ENCODE assay signal across 26 cellular contexts in genomic region chr2:64880193-64880951, GRCh38.
"Had no signal": no experiment of that assay in that cellular context is flagged by ENCODE, and none has a peak within 500 bp of the region (broad histone marks: within the 10 kb centered on the region; RNA-seq: fewer than 3 reads in every experiment).

No MANE protein-coding gene starts in this region.

- H3K36me3 Mint-ChIP-seq: activated CD4-positive, alpha-beta memory T cell treated with anti-CD3 and anti-CD28 coated beads for 36 hours; activated CD8-positive, alpha-beta memory T cell treated with anti-CD3 and anti-CD28 coated beads, Interleukin-2, amount 10 ng/mL, durations not matched to agents 7 days and 5 days; activated naive CD8-positive, alpha-beta T cell treated with anti-CD3 and anti-CD28 coated beads for 36 hours had no signal

- H3K4me3 Mint-ChIP-seq: activated CD4-positive, alpha-beta memory T cell treated with anti-CD3 and anti-CD28 coated beads for 36 hours; activated CD4-positive, alpha-beta T cell treated with anti-CD3 and anti-CD28 coated beads for 36 hours; activated CD8-positive, alpha-beta memory T cell treated with anti-CD3 and anti-CD28 coated beads, Interleukin-2, amount 10 ng/mL, durations not matched to agents 7 days and 5 days; activated naive CD8-positive, alpha-beta T cell treated with anti-CD3 and anti-CD28 coated beads for 36 hours; activated T-helper 17 cell treated with anti-CD3 and anti-CD28 coated beads, Interleukin-2, amount 50 U/mL, for 72 hours; effector memory CD8-positive, alpha-beta T cell; stimulated activated naive B cell treated with anti-CD40 and anti-IgM and Interleukin-4, amounts not matched to agents 10 μg/mL and 1 μg/mL and 100 μg/mL, for 72 hours; T-helper 2 cell treated with Interferon-gamma antibody and Interleukin-4, amounts not matched to agents 5 μg/mL and 100 μg/mL, for 36 hours had no signal

- H3K79me2 ChIP-seq: parathyroid adenoma had no signal

- DNase-seq: activated CD4-positive, alpha-beta memory T cell treated with anti-CD3 and anti-CD28 coated beads for 36 hours; activated CD4-positive, alpha-beta T cell treated with anti-CD3 and anti-CD28 coated beads for 36 hours; activated naive CD4-positive, alpha-beta T cell; activated naive CD8-positive, alpha-beta T cell treated with anti-CD3 and anti-CD28 coated beads for 36 hours; activated T-cell treated with anti-CD3 and anti-CD28 coated beads, Interleukin-2, amount 50 U/mL, for 1 hour; amygdala; effector memory CD8-positive, alpha-beta T cell; foreskin fibroblast; glutamatergic neuron; hippocampal formation; left ventricle myocardium inferior; mammary epithelial cell; mucosa of descending colon; naive B cell; sigmoid colon; spleen; stimulated activated naive B cell treated with anti-CD40 and anti-IgM and Interleukin-4, amounts not matched to agents 10 μg/mL and 1 μg/mL and 100 μg/mL, for 72 hours; SW 1271; upper lobe of right lung had no signal

- H3K4me1 Mint-ChIP-seq: activated CD4-positive, alpha-beta T cell treated with anti-CD3 and anti-CD28 coated beads for 36 hours; activated T-helper 17 cell treated with anti-CD3 and anti-CD28 coated beads, Interleukin-2, amount 50 U/mL, for 72 hours had no signal

- H3K27ac ChIP-seq: epithelial cell of prostate, left ventricle myocardium inferior, parathyroid adenoma, sigmoid colon, spleen, thoracic aorta, upper lobe of right lung had no signal

- H3K9me3 ChIP-seq: left ventricle myocardium inferior, mucosa of descending colon, sigmoid colon, spleen, thoracic aorta, upper lobe of right lung had no signal

- H3K27me3 Mint-ChIP-seq: activated CD4-positive, alpha-beta T cell treated with anti-CD3 and anti-CD28 coated beads for 36 hours; naive B cell; stimulated activated naive B cell treated with anti-CD40 and anti-IgM and Interleukin-4, amounts not matched to agents 10 μg/mL and 1 μg/mL and 100 μg/mL, for 72 hours had no signal

- ATAC-seq: activated CD4-positive, alpha-beta T cell treated with anti-CD3 and anti-CD28 coated beads for 36 hours; activated T-helper 17 cell treated with anti-CD3 and anti-CD28 coated beads, Interleukin-2, amount 50 U/mL, for 72 hours; effector memory CD8-positive, alpha-beta T cell; mucosa of descending colon; stimulated activated naive B cell treated with anti-CD40 and anti-IgM and Interleukin-4, amounts not matched to agents 10 μg/mL and 1 μg/mL and 100 μg/mL, for 72 hours; upper lobe of right lung had no signal

- H3K4me1 ChIP-seq: upper lobe of right lung had no signal

- H3K36me3 ChIP-seq: left ventricle myocardium inferior, sigmoid colon, spleen, thoracic aorta, upper lobe of right lung had no signal

- FAIRE-seq: TTC549 had no signal

- H3K9me3 Mint-ChIP-seq: activated CD4-positive, alpha-beta memory T cell treated with anti-CD3 and anti-CD28 coated beads for 36 hours; activated naive CD8-positive, alpha-beta T cell treated with anti-CD3 and anti-CD28 coated beads for 36 hours; activated T-helper 17 cell treated with anti-CD3 and anti-CD28 coated beads, Interleukin-2, amount 50 U/mL, for 72 hours; effector memory CD8-positive, alpha-beta T cell; naive B cell; stimulated activated naive B cell treated with anti-CD40 and anti-IgM and Interleukin-4, amounts not matched to agents 10 μg/mL and 1 μg/mL and 100 μg/mL, for 72 hours; T-helper 2 cell treated with Interferon-gamma antibody and Interleukin-4, amounts not matched to agents 5 μg/mL and 100 μg/mL, for 36 hours had no signal

- H3K27me3 ChIP-seq: sigmoid colon, spleen, upper lobe of right lung had no signal

- H3K4me3 ChIP-seq: left ventricle myocardium inferior, mucosa of descending colon, sigmoid colon, spleen, thoracic aorta, upper lobe of right lung had no signal

- H3K27ac Mint-ChIP-seq: activated CD4-positive, alpha-beta memory T cell treated with anti-CD3 and anti-CD28 coated beads for 36 hours; activated CD4-positive, alpha-beta T cell treated with anti-CD3 and anti-CD28 coated beads for 36 hours; activated naive CD8-positive, alpha-beta T cell treated with anti-CD3 and anti-CD28 coated beads for 36 hours; activated T-helper 17 cell treated with anti-CD3 and anti-CD28 coated beads, Interleukin-2, amount 50 U/mL, for 72 hours; effector memory CD8-positive, alpha-beta T cell; T-helper 2 cell treated with Interferon-gamma antibody and Interleukin-4, amounts not matched to agents 5 μg/mL and 100 μg/mL, for 36 hours had no signal

- H2AFZ ChIP-seq: parathyroid adenoma had no signal

- H3K9ac ChIP-seq: parathyroid adenoma had no signal
